ENCODE assay signal across 13 cellular contexts in genomic region chr10:92640110-92640509, GRCh38. TPM values are rescaled to one million over a fixed set of nuclear protein-coding genes. Genes with fewer than 3 reads are reported as not detected.
DNase-seq lines count a peak whose midpoint lies in the region; ATAC-seq and TF ChIP-seq lines count a peak whose summit lies in the region.
"Had no signal": no experiment of that assay in that cellular context is flagged by ENCODE, and none has a peak within 500 bp of the region (broad histone marks: within the 10 kb centered on the region; RNA-seq: fewer than 3 reads in every experiment).

No MANE protein-coding gene starts in this region.

- no peak overlapping the region for H2BK15ac ChIP-seq in neuronal stem cell (ENCODE audit: low read length)

- WGBS in neuronal stem cell (ENCODE audit: extremely low coverage in 2 of 2, insufficient read length in 2 of 2, insufficient replicate concordance in 1 of 2), 2 donors: 100% methylated on average over 1 of the region's 3 CpGs; no CpG with 5 or more reads in 1 of the 2 donors

- no peak overlapping the region for H3K18ac ChIP-seq in neuronal stem cell (ENCODE audit: low read length)

- H3K36me3 ChIP-seq in neuronal stem cell (replicated peaks in 1 of 2; ENCODE audit: control insufficient read depth in 2 of 2, insufficient read depth in 2 of 2, low read length in 2 of 2) (peaks cover 14 to 96% of the 10 kb centered on the region in 2 donors), mucosa of descending colon (ENCODE audit: low read depth) (no peaks in the 10 kb centered on the region)
- H3K36me3 ChIP-seq: vagina had no signal

- H4K91ac ChIP-seq in neuronal stem cell (ENCODE audit: low read depth, low read length, poor library complexity): no peak overlapping the region

- no peak overlapping the region for H3K14ac ChIP-seq in neuronal stem cell (ENCODE audit: low read length)

- H4K8ac ChIP-seq in neuronal stem cell (ENCODE audit: low read depth, low read length): no peak overlapping the region

- H3K23ac ChIP-seq in neuronal stem cell (ENCODE audit: low read depth, low read length, poor library complexity): no peak overlapping the region

- 0 out of 2 replicates have a peak, but pooled peaks have one; percentile 11 for TF ChIP-seq EP300 in Ishikawa (IDR thresholded peaks at IDR 0.05; ENCODE audit: borderline replicate concordance)

- no peaks in the 10 kb centered on the region for H3K79me1 ChIP-seq in neuronal stem cell (ENCODE audit: low read depth, low read length)

- no peak overlapping the region for H2BK12ac ChIP-seq in neuronal stem cell (ENCODE audit: low read length)

- H3K4me3 ChIP-seq in neuronal stem cell (ENCODE audit: low read length in 2 of 2) (no peak overlapping the region), mucosa of descending colon (no peak overlapping the region)
- H3K4me3 ChIP-seq: vagina had no signal

- no peaks in the 10 kb centered on the region for H3K4me1 ChIP-seq in neuronal stem cell (ENCODE audit: control insufficient read depth in 2 of 2, insufficient read depth in 1 of 2, low read depth in 1 of 2, low read length in 2 of 2)
- no peaks in the 10 kb centered on the region for H3K4me1 ChIP-seq in mucosa of descending colon (ENCODE audit: low read depth)
- H3K4me1 ChIP-seq: vagina had no signal

- no peak overlapping the region for H3K9ac ChIP-seq in neuronal stem cell (ENCODE audit: low read depth, low read length, poor library complexity)

- H2BK120ac ChIP-seq in neuronal stem cell (ENCODE audit: low read depth, low read length): no peak overlapping the region

- peaks cover 0 to 3% of the 10 kb centered on the region in 2 donors for H3K9me3 ChIP-seq in neuronal stem cell (replicated peaks in 1 of 2; ENCODE audit: control insufficient read depth in 2 of 2, insufficient read depth in 1 of 2, low read depth in 1 of 2, low read length in 2 of 2)
- H3K9me3 ChIP-seq in mucosa of descending colon: no peaks in the 10 kb centered on the region
- H3K9me3 ChIP-seq: vagina had no signal

- H3K4me2 ChIP-seq in neuronal stem cell (ENCODE audit: insufficient read depth, low read length, poor library complexity, severe bottlenecking): no peak overlapping the region

- TF ChIP-seq CTCF in AG09319 (IDR thresholded peaks at IDR 0.05; ENCODE audit: low read depth, low read length): peak; percentile 11; the same call in 1 of the 2 replicates
- TF ChIP-seq CTCF in mucosa of descending colon (IDR thresholded peaks at IDR 0.05): no peak

- no peak overlapping the region for H3K4ac ChIP-seq in neuronal stem cell (ENCODE audit: low read length)

- no peak overlapping the region for H2AK5ac ChIP-seq in neuronal stem cell (ENCODE audit: low read depth, low read length)

- no peak for TF ChIP-seq RAD21 in Ishikawa (IDR thresholded peaks at IDR 0.05; ENCODE audit: low read depth)

- ATAC-seq in left lobe of liver (peak; percentile 90), GM18858 (IDR thresholded peaks at IDR 0.05; ENCODE audit: unreplicated experiment) (no peak), mucosa of descending colon (no peak)

- H2BK5ac ChIP-seq in neuronal stem cell (ENCODE audit: low read length): no peak overlapping the region

- intact Hi-C loops in mucosa of descending colon (cut with DNase I, micrococcal nuclease): no loop called here

- no peak overlapping the region for H3K27ac ChIP-seq in neuronal stem cell (replicated peaks; ENCODE audit: low read length)
- H3K27ac ChIP-seq: C4-2B, vagina had no signal

- DNase-seq in AG09319 (ENCODE audit: extremely low read depth, low read depth): peak; percentile 40
- DNase-seq in brain pericyte (ENCODE audit: low read depth, low spot score): peak; percentile 10
- no peak for DNase-seq in left lobe of liver (ENCODE audit: low spot score)
- DNase-seq in activated effector memory CD4-positive, alpha-beta T cell treated with anti-CD3 and anti-CD28 coated beads, Interleukin-2, amount 50 U/mL, for 16 hours: no peak
- no peak for DNase-seq in neuronal stem cell (ENCODE audit: low spot score)
- no peak for DNase-seq in mucosa of descending colon
- DNase-seq: activated CD4-positive, CD25-positive, alpha-beta regulatory T cell; NK-92 treated with Interleukin-12 subunit alpha and Interleukin-12 subunit beta, amount 100 ng/mL, for 24 hours; stimulated activated CD4-positive, alpha-beta T cell treated with anti-CD3 and anti-CD28 coated beads, Interleukin-2, amount 100 ng/mL, for 24 hours had no signal

- H3K27me3 ChIP-seq in neuronal stem cell (ENCODE audit: control insufficient read depth in 3 of 3, insufficient read depth in 3 of 3, low read depth in 1 of 3, low read length in 3 of 3): no peaks in the 10 kb centered on the region
- H3K27me3 ChIP-seq: vagina had no signal

- no peak overlapping the region for H2AFZ ChIP-seq in neuronal stem cell (ENCODE audit: low read length)

TF ChIP-seq in Ishikawa, 13 proteins besides CTCF, POLR2A, EP300 and RAD21:
- TF ChIP-seq NFIC (IDR thresholded peaks at IDR 0.05) (peak; percentile 28; the same call in 1 of the 2 replicates), YY1 (IDR thresholded peaks at IDR 0.05; ENCODE audit: low read depth) (no peak)

RNA-seq across cellular contexts. Expression of gene KIF11, which starts 47.2 kb away (rescaled TPM):
- 0.38 TPM for total RNA-seq in left lobe of liver
- 39.9 TPM for polyA plus RNA-seq in neuronal stem cell (2013, experiment 1 of 2)
- polyA plus RNA-seq in neuronal stem cell (2013, experiment 2 of 2): 39.8 TPM
- 10 to 100 TPM in 1 of 3 donors, 1 to 10 TPM in 2; 1.7 to 14.6 (median 3.2) TPM for total RNA-seq in mucosa of descending colon

RNA-seq across cellular contexts. Expression of gene HHEX, which starts 49.6 kb away (rescaled TPM):
- total RNA-seq in left lobe of liver (47.4 TPM), mucosa of descending colon (1 to 10 TPM; 3.5 to 8.8 (median 4.0) TPM)
- polyA plus RNA-seq in neuronal stem cell (2013, experiment 1 of 2): not detected
- not detected for polyA plus RNA-seq in neuronal stem cell (2013, experiment 2 of 2)

Comparison
In these comparisons a context has a peak if more than half of its experiments do, and no peak if none do; other contexts are left out.
1. DNase-seq: peak in AG09319 (single experiment) and brain pericyte (single experiment); none in left lobe of liver (single experiment), activated effector memory CD4-positive, alpha-beta T cell treated with anti-CD3 and anti-CD28 coated beads, Interleukin-2, amount 50 U/mL, for 16 hours (single experiment), neuronal stem cell (single experiment) and mucosa of descending colon (0 of 3).